ENCODE assay signal across 5 cellular contexts in genomic region chr11:62331264-62331663, GRCh38. TPM values are rescaled to one million over a fixed set of nuclear protein-coding genes. Genes with fewer than 3 reads are reported as not detected.
"Had no signal": no experiment of that assay in that cellular context is flagged by ENCODE, and none has a peak within 500 bp of the region (broad histone marks: within the 10 kb centered on the region; RNA-seq: fewer than 3 reads in every experiment).

No MANE protein-coding gene starts in this region.

RNA-seq across cellular contexts. Expression of gene ASRGL1, which starts 6.0 kb away (rescaled TPM):
- total RNA-seq: IMR-90 had no signal

RNA-seq across cellular contexts. Expression of gene SCGB1D4, which starts 32.4 kb away (rescaled TPM):
- total RNA-seq: HT-29, HT1080, IMR-90, K562 had no signal
- polyA plus RNA-seq: IgD-negative memory B cell, IMR-90, K562 had no signal
